Comparison of ENCODE assay signal across 10 cellular contexts in the genomic region with DNA sequence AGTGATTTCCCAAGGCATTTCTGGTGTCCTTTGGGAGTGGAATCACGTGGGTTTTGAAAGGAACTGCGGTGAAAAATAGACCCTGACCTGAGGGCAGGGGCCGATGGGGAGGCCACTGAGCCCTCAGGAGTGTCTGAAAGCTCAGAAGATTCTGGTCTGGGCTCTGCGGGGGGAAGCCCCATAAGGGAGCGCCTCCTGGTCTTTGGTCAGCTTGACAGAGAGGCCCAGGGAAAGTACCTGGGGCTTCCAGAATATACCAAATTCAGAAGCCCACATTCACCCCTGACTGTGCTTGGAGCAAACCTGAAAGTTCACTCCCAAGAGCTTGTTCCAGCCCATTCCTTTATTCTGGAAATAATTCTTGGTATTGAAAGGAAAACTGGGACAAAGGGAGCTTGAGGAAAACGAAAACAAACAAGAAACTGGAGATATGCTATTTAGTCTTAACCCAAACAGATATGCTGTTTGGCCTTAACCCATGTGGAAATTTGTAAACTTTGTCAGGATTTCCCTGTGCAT. TPM values are rescaled to one million over a fixed set of nuclear protein-coding genes. Genes with fewer than 3 reads are reported as not detected.
DNase-seq lines count a peak whose midpoint lies in the region; ATAC-seq and TF ChIP-seq lines count a peak whose summit lies in the region.
"Had no signal": no experiment of that assay in that cellular context is flagged by ENCODE, and none has a peak within 500 bp of the region (broad histone marks: within the 10 kb centered on the region; RNA-seq: fewer than 3 reads in every experiment).

No MANE protein-coding gene starts in this region.

- no peak for DNase-seq in stimulated activated naive CD8-positive, alpha-beta T cell treated with anti-CD3 and anti-CD28 coated beads, Interleukin-15, amount 100 ng/mL, for 72 hours
- no peak for DNase-seq in stimulated activated naive CD8-positive, alpha-beta T cell treated with anti-CD3 and anti-CD28 coated beads, Interleukin-15, Interleukin-2, amounts not matched to agents 100 U/mL and 50 U/mL, for 24 hours
- no peak for DNase-seq in NCI-H2081 treated with DMSO at 0.1 percent for 48 hours (lab: John Stamatoyannopoulos, UW)
- DNase-seq in HAP-1 (ENCODE audit: low spot score in 2 of 2), result no peak
- DNase-seq in mucosa of descending colon, result no peak
- DNase-seq: islet precursor cell; retina; stimulated activated naive CD4-positive, alpha-beta T cell had no signal

- intact Hi-C loops in mucosa of descending colon (cut with DNase I, micrococcal nuclease), result loop anchor here (10.0 kb wide), 2 partner anchors 88 to 188 kb away; a partner anchor contains a TSS

- in situ Hi-C loops in HAP-1 (cut with MboI; ENCODE audit: low sequenced_read_pairs), result no loop called here

- no peaks in the 10 kb centered on the region for H3K9me3 Mint-ChIP-seq in stimulated activated naive CD8-positive, alpha-beta T cell treated with anti-CD3 and anti-CD28 coated beads, Interleukin-15, amount 100 ng/mL, for 72 hours

- H3K9me3 ChIP-seq in mucosa of stomach (ENCODE audit: control insufficient read depth, low read length), result no peaks in the 10 kb centered on the region
- H3K9me3 ChIP-seq in HAP-1, result no peaks in the 10 kb centered on the region
- H3K9me3 ChIP-seq in mucosa of descending colon, result no peaks in the 10 kb centered on the region
- H3K9me3 ChIP-seq: A549 had no signal

- no peak overlapping the region for H3K4me3 ChIP-seq in mucosa of stomach (ENCODE audit: low read length)
- no peak overlapping the region for H3K4me3 ChIP-seq in HAP-1
- H3K4me3 ChIP-seq in mucosa of descending colon, result no peak overlapping the region
- H3K4me3 ChIP-seq: A549 had no signal

- H3K9ac ChIP-seq in mucosa of stomach (ENCODE audit: low read length), result peak overlapping the region; percentile 50

- no peaks in the 10 kb centered on the region for H3K27me3 ChIP-seq in mucosa of stomach (ENCODE audit: control insufficient read depth, insufficient read depth, low read length)
- H3K27me3 ChIP-seq in HAP-1 (ENCODE audit: low read depth), result no peaks in the 10 kb centered on the region

- no peak for TF ChIP-seq CTCF in mucosa of descending colon (IDR thresholded peaks at IDR 0.05)

- H3K27me3 Mint-ChIP-seq in stimulated activated naive CD8-positive, alpha-beta T cell treated with anti-CD3 and anti-CD28 coated beads, Interleukin-15, amount 100 ng/mL, for 72 hours, result no peaks in the 10 kb centered on the region

- ATAC-seq in stimulated activated naive CD8-positive, alpha-beta T cell treated with anti-CD3 and anti-CD28 coated beads, Interleukin-15, amount 100 ng/mL, for 72 hours, result peak; percentile 65
- no peak for ATAC-seq in stimulated activated naive CD8-positive, alpha-beta T cell treated with anti-CD3 and anti-CD28 coated beads, Interleukin-15, Interleukin-2, amounts not matched to agents 100 U/mL and 50 U/mL, for 24 hours
- ATAC-seq in mucosa of descending colon, result no peak
- ATAC-seq: A549 had no signal

- H3K36me3 ChIP-seq in mucosa of stomach (ENCODE audit: control insufficient read depth, insufficient read depth, low read length) (peaks cover 11% of the 10 kb centered on the region), HAP-1 (replicated peaks) (peaks cover 25% of the 10 kb centered on the region), mucosa of descending colon (ENCODE audit: low read depth) (no peaks in the 10 kb centered on the region)

- peaks cover 19% of the 10 kb centered on the region for H3K4me1 Mint-ChIP-seq in stimulated activated naive CD8-positive, alpha-beta T cell treated with anti-CD3 and anti-CD28 coated beads, Interleukin-15, amount 100 ng/mL, for 72 hours

- no peak overlapping the region for H3K27ac Mint-ChIP-seq in stimulated activated naive CD8-positive, alpha-beta T cell treated with anti-CD3 and anti-CD28 coated beads, Interleukin-15, amount 100 ng/mL, for 72 hours

- H3K4me3 Mint-ChIP-seq in stimulated activated naive CD8-positive, alpha-beta T cell treated with anti-CD3 and anti-CD28 coated beads, Interleukin-15, amount 100 ng/mL, for 72 hours, result no peak overlapping the region

- H3K4me1 ChIP-seq in mucosa of stomach (ENCODE audit: control insufficient read depth, insufficient read depth, low read length), result peaks cover 40% of the 10 kb centered on the region
- H3K4me1 ChIP-seq in HAP-1, result no peaks in the 10 kb centered on the region
- peaks cover 15% of the 10 kb centered on the region for H3K4me1 ChIP-seq in mucosa of descending colon (ENCODE audit: low read depth)

RNA-seq across cellular contexts. Expression of a gene that starts 23.2 kb away (rescaled TPM):
- 10 to 100 TPM; 28.9 to 51.8 (median 35.6) TPM for total RNA-seq in mucosa of descending colon

RNA-seq across cellular contexts. Expression of a gene that starts 39.9 kb away (rescaled TPM):
- total RNA-seq in mucosa of descending colon, result 1 to 10 TPM; 1.5 to 2.5 (median 1.7) TPM

RNA-seq across cellular contexts. Expression of a gene that starts 49.2 kb away (rescaled TPM):
- total RNA-seq in mucosa of descending colon, result 10 to 100 TPM; 74.5 to 98.7 (median 87.8) TPM

RNA-seq across cellular contexts. Expression of a gene that starts 54.1 kb away (rescaled TPM):
- total RNA-seq in mucosa of descending colon, result 100 to 1,000 TPM in 2 of 3 donors, 10 to 100 TPM in 1; 69.6 to 110 (median 103) TPM

RNA-seq across cellular contexts. Expression of a gene that starts 54.1 kb away (rescaled TPM):
- 100 to 1,000 TPM in 1 of 3 donors, 10 to 100 TPM in 2; 88.5 to 105 (median 95.6) TPM for total RNA-seq in mucosa of descending colon
